In the genomic region with DNA sequence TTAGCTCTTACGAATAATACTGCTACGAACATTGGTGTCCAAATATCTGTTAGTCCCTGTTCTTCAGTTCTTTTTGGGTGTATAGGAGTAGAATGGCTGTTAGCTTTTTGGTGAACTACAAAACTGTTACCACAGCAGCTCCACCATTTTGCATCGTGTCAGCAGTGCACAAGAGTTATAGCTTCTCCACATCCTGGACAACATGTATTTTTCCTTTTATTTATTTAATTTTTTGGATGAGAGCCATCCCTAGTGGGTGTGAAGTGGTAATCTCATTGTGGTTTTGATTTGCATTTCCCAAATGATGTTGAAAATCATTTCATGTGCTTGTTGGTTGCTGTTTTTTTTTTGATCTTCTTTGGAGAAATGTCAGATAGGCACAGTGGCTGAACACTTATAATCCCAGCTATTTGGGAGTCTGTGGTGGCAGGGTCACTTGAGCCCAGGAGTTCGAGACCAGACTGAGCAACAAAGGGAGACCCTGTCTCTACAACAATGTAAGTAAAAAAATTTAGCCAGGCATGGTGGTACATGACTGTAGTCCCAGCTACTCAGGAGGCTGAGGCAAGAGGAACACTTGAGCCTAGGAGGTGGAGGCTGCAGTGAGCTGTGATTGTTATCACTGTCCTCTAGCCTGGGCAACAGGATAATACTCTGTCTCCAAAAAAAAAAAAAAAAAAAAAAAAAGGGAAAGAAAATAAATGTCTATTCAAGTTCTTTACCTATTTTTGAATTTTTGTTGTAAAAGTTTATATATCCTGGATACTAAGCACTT, we compare ENCODE assay signal across 1 cellular context.
TF ChIP-seq lines count a peak whose summit lies in the region.

No MANE protein-coding gene starts in this region.

TF ChIP-seq in K562, 482 proteins besides CTCF, POLR2A, EP300 and RAD21:
- TF ChIP-seq POLR2G (IDR thresholded peaks at IDR 0.05; ENCODE audit: low read depth, low read length) (no peak), LCOR (CRISPR knock-in tag; IDR thresholded peaks at IDR 0.05) (no peak)
- TF ChIP-seq, protein P1, sequence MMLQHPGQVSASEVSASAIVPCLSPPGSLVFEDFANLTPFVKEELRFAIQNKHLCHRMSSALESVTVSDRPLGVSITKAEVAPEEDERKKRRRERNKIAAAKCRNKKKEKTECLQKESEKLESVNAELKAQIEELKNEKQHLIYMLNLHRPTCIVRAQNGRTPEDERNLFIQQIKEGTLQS (IDR thresholded peaks at IDR 0.05) = no peak
- TF ChIP-seq, protein P1 (CRISPR knock-in tag; conservative IDR thresholded peaks at IDR 0.05) = no peak
